ENCODE assay signal across 8 cellular contexts in the genomic region with DNA sequence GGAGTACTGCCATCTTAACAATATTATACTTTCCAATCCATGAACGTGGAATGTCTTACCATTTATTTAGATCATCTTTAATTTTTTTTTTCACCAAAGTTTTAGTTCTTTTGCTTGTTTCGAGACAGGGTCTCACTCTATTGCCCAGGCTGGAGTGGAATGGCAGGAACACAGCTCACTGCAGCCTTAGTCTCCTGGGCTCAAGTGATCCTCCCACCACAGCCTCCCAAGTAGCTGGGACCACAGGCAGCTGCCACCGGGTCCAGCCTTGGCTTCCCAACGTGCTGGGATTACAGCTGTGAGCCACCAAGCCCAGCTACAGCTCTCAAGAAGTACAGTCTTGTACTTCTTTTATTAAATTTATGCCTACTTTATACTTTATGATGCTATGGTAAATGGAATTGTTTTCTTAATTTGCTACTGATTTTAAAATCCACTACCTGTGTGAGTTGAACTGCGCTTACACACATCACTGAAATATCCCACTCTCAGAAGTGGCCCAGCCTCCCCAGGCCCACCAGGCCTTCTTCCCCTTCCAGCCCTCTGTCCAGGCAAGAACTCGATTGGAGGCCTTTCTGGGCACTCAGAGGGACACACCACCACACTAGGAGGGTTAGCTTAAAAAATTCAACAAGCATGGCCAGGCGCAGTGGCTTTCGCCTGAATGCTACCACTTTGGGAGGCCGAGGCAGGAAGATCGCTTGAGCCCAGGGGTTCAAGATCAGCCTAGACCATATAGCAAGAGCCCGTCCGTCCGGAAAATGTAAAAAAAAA. TPM values are rescaled to one million over a fixed set of nuclear protein-coding genes. Genes with fewer than 3 reads are reported as not detected.
DNase-seq lines count a peak whose midpoint lies in the region; ATAC-seq and TF ChIP-seq lines count a peak whose summit lies in the region.

No MANE protein-coding gene starts in this region.

- no peaks in the 10 kb centered on the region for H3K9me3 Mint-ChIP-seq in CD4-positive, alpha-beta T cell
- no peaks in the 10 kb centered on the region for H3K9me3 Mint-ChIP-seq in effector memory CD8-positive, alpha-beta T cell
- peaks cover 2% of the 10 kb centered on the region for H3K9me3 Mint-ChIP-seq in neural progenitor cell

- H3K79me2 ChIP-seq in OCI-LY3 (ENCODE audit: low read length) (peaks cover 78% of the 10 kb centered on the region), neural progenitor cell (ENCODE audit: low read depth) (peaks cover 30% of the 10 kb centered on the region)

- H3K4me1 ChIP-seq in OCI-LY3 (ENCODE audit: low read length) (peaks cover 12% of the 10 kb centered on the region), neural progenitor cell (peaks cover 6% of the 10 kb centered on the region)

- H3K4me3 ChIP-seq in OCI-LY3 (ENCODE audit: low read length) (peak overlapping the region; percentile 87), neural progenitor cell (peak overlapping the region; percentile 64)

- peaks cover 22% of the 10 kb centered on the region for H3F3A ChIP-seq in neural progenitor cell (ENCODE audit: low read depth)

- H3K36me3 Mint-ChIP-seq in CD4-positive, alpha-beta T cell (ENCODE audit: low read depth) = peaks cover 12% of the 10 kb centered on the region
- peaks cover 37% of the 10 kb centered on the region for H3K36me3 Mint-ChIP-seq in effector memory CD8-positive, alpha-beta T cell (ENCODE audit: insufficient read depth)
- H3K36me3 Mint-ChIP-seq in neural progenitor cell = peaks cover 6% of the 10 kb centered on the region

- no peak overlapping the region for H3K27ac ChIP-seq in CD4-positive, alpha-beta T cell (ENCODE audit: low read depth, low read length)
- H3K27ac ChIP-seq in OCI-LY3 (ENCODE audit: low read length) = peak overlapping the region; percentile 91
- peak overlapping the region; percentile 66 for H3K27ac ChIP-seq in neural progenitor cell

- intact Hi-C loops in CD4-positive, alpha-beta T cell (cut with DNase I, micrococcal nuclease) = loop anchor here in 1 of 2 experiments (5.0 kb wide), 1 partner anchor 47 kb away; the partner anchor contains the start of gene COLGALT1

- no peaks in the 10 kb centered on the region for H3K27me3 ChIP-seq in CD4-positive, alpha-beta T cell (ENCODE audit: control insufficient read depth, insufficient read depth, low read length)
- no peaks in the 10 kb centered on the region for H3K27me3 ChIP-seq in OCI-LY3 (ENCODE audit: low read depth, low read length)
- no peaks in the 10 kb centered on the region for H3K27me3 ChIP-seq in neural progenitor cell

- peak overlapping the region; percentile 96 for H3K9ac ChIP-seq in OCI-LY3 (ENCODE audit: low read length)
- H3K9ac ChIP-seq in neural progenitor cell = no peak overlapping the region

- no peaks in the 10 kb centered on the region for H3K9me3 ChIP-seq in CD4-positive, alpha-beta T cell (ENCODE audit: control insufficient read depth, low read length)
- H3K9me3 ChIP-seq in OCI-LY3 (ENCODE audit: insufficient read depth, low read length) (no peaks in the 10 kb centered on the region), neural progenitor cell (ENCODE audit: low read depth) (no peaks in the 10 kb centered on the region)

- H3K4me2 ChIP-seq in OCI-LY3 (ENCODE audit: low read length) (peak overlapping the region; percentile 98), neural progenitor cell (peak overlapping the region; percentile 82)

- TF ChIP-seq CTCF in CD4-positive, alpha-beta T cell (IDR thresholded peaks at IDR 0.05) = no peak
- no peak for TF ChIP-seq CTCF in OCI-LY3 (IDR thresholded peaks at IDR 0.05; ENCODE audit: low read depth, low read length)
- TF ChIP-seq CTCF in neural progenitor cell (IDR thresholded peaks at IDR 0.05) = no peak

- CTCF ChIA-PET in CD4-positive, alpha-beta T cell (lab: Charles Lee) = interaction anchor here (1.3 to 6.6 kb wide), 3 partner anchors 14 to 96 kb away, joined by 4 to 38 read pairs (median 5); no protein-coding TSS in a partner anchor

- POLR2A ChIA-PET in CD4-positive, alpha-beta T cell (lab: Charles Lee) = interaction anchor here (0.7 to 5.0 kb wide), 11 partner anchors 9 to 349 kb away, joined by 3 to 45 read pairs (median 7); partner anchors contain the start of genes MRPL34, RPL18A and SLC27A1

- H3K36me3 ChIP-seq in OCI-LY3 (replicated peaks; ENCODE audit: low read depth, low read length) (peaks cover 23% of the 10 kb centered on the region), neural progenitor cell (no peaks in the 10 kb centered on the region)

- H2AFZ ChIP-seq in OCI-LY3 (ENCODE audit: low read depth, low read length) = no peak overlapping the region
- H2AFZ ChIP-seq in neural progenitor cell (replicated peaks) = no peak overlapping the region

- peak overlapping the region; percentile 80 for H3K27ac Mint-ChIP-seq in CD4-positive, alpha-beta T cell
- H3K27ac Mint-ChIP-seq in effector memory CD8-positive, alpha-beta T cell = peak overlapping the region; percentile 96 to 97
- peak overlapping the region; percentile 69 for H3K27ac Mint-ChIP-seq in neural progenitor cell

- ATAC-seq in CD4-positive, alpha-beta T cell (ENCODE audit: poor library complexity) = no peak
- ATAC-seq in effector memory CD8-positive, alpha-beta T cell (replicated peaks) = no peak
- ATAC-seq in HG03378 (IDR thresholded peaks at IDR 0.05; ENCODE audit: unreplicated experiment) = no peak

- H3K4me3 Mint-ChIP-seq in CD4-positive, alpha-beta T cell = peak overlapping the region; percentile 94
- H3K4me3 Mint-ChIP-seq in effector memory CD8-positive, alpha-beta T cell = peak overlapping the region; percentile 100
- H3K4me3 Mint-ChIP-seq in neural progenitor cell = peak overlapping the region; percentile 93

- no peaks in the 10 kb centered on the region for H3K27me3 Mint-ChIP-seq in CD4-positive, alpha-beta T cell
- no peaks in the 10 kb centered on the region for H3K27me3 Mint-ChIP-seq in effector memory CD8-positive, alpha-beta T cell
- peaks cover 4% of the 10 kb centered on the region for H3K27me3 Mint-ChIP-seq in neural progenitor cell (ENCODE audit: insufficient read depth, low read depth)

- no peak for DNase-seq in CD4-positive, alpha-beta T cell
- DNase-seq in effector memory CD8-positive, alpha-beta T cell = no peak
- DNase-seq in neural progenitor cell (ENCODE audit: low spot score) (no peak), SHP77 (lab: John Stamatoyannopoulos, UW) (no peak), GOT3 (lab: John Stamatoyannopoulos, UW) (no peak)
- no peak for DNase-seq in stimulated activated CD4-positive, alpha-beta T cell treated with anti-CD3 and anti-CD28 coated beads, Interleukin-4, amount 100 ng/mL, for 4 hours

- peaks cover 33% of the 10 kb centered on the region for H3K4me1 Mint-ChIP-seq in CD4-positive, alpha-beta T cell (ENCODE audit: low read depth)
- peaks cover 25 to 28% of the 10 kb centered on the region in 2 donors for H3K4me1 Mint-ChIP-seq in effector memory CD8-positive, alpha-beta T cell (ENCODE audit: low read depth in 2 of 2)
- peaks cover 24% of the 10 kb centered on the region for H3K4me1 Mint-ChIP-seq in neural progenitor cell

- no peaks in the 10 kb centered on the region for H4K20me1 ChIP-seq in OCI-LY3 (ENCODE audit: insufficient read depth, low read length)
- H4K20me1 ChIP-seq in neural progenitor cell (ENCODE audit: low read depth) = peaks cover 10% of the 10 kb centered on the region

RNA-seq across cellular contexts. Expression of gene PGLS, which starts 1.0 kb away (rescaled TPM):
- total RNA-seq in CD4-positive, alpha-beta T cell = 10 to 100 TPM; 41.5 to 44.6 TPM
- total RNA-seq in neural progenitor cell (ENCODE audit: low replicate concordance) = 22.8 and 86.0 TPM in 2 replicates

RNA-seq across cellular contexts. Expression of gene SLC27A1, which starts 40.1 kb away (rescaled TPM):
- 1 to 10 TPM; 3.0 TPM for total RNA-seq in CD4-positive, alpha-beta T cell
- total RNA-seq in neural progenitor cell (ENCODE audit: low replicate concordance) = 13.9 and 22.4 TPM in 2 replicates

RNA-seq across cellular contexts. Expression of gene COLGALT1, which starts 45.0 kb away (rescaled TPM):
- total RNA-seq in CD4-positive, alpha-beta T cell = 10 to 100 TPM; 30.3 to 30.6 TPM
- total RNA-seq in neural progenitor cell (ENCODE audit: low replicate concordance) = 38.4 and 60.3 TPM in 2 replicates

RNA-seq across cellular contexts. Expression of gene NXNL1, which starts 49.7 kb away (rescaled TPM):
- not detected for total RNA-seq in CD4-positive, alpha-beta T cell
- not detected in 2 replicates for total RNA-seq in neural progenitor cell (ENCODE audit: low replicate concordance)
